ENCODE assay signal across 1 cellular context in the genomic region with DNA sequence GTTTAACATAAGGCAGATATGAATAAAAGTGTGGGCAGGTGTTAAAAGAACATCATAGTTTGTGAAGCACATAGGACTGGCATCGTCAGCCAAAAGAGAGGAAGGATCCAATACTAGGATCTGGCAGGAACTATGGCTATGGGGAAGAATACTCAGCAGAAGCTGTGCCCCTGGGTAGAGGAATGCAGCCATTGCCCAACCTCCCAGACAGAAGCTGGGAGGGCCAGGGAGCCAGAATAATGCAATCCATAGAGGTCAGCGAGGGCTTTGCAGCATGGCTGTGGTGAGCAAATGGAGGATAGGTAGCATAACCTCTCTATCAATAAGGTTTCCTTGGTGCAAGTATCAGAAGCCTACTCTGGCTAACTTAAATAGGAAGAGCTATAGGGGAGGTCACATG.
TF ChIP-seq lines count a peak whose summit lies in the region.

No MANE protein-coding gene starts in this region.

TF ChIP-seq in A549, 52 proteins besides CTCF, POLR2A, EP300 and RAD21:
- TF ChIP-seq JUN (IDR thresholded peaks at IDR 0.05) (no peak), SREBF2 (IDR thresholded peaks at IDR 0.05) (no peak), TFCP2L1 (CRISPR knock-in tag; IDR thresholded peaks at IDR 0.05) (no peak), EHMT2 (IDR thresholded peaks at IDR 0.05; ENCODE audit: low read depth) (no peak), ESRRA (IDR thresholded peaks at IDR 0.05; ENCODE audit: borderline replicate concordance, low read length) (no peak), SMC3 (IDR thresholded peaks at IDR 0.05) (no peak), HOXB13 (CRISPR knock-in tag; IDR thresholded peaks at IDR 0.05; ENCODE audit: low read depth) (no peak), NFE2L2 (conservative IDR thresholded peaks at IDR 0.05; ENCODE audit: low read length) (no peak), KDM5A (IDR thresholded peaks at IDR 0.05) (no peak), JUNB (IDR thresholded peaks at IDR 0.05) (no peak), HOXB5 (CRISPR knock-in tag; IDR thresholded peaks at IDR 0.05) (no peak), E2F6 (IDR thresholded peaks at IDR 0.05; ENCODE audit: borderline replicate concordance, low read depth) (no peak), ATOH8 (CRISPR knock-in tag; IDR thresholded peaks at IDR 0.05; ENCODE audit: low read depth) (no peak), NPAS2 (CRISPR knock-in tag; IDR thresholded peaks at IDR 0.05; ENCODE audit: borderline replicate concordance) (no peak), BHLHE40 (IDR thresholded peaks at IDR 0.05; ENCODE audit: low read depth, low read length) (no peak)
- TF ChIP-seq, protein P1, sequence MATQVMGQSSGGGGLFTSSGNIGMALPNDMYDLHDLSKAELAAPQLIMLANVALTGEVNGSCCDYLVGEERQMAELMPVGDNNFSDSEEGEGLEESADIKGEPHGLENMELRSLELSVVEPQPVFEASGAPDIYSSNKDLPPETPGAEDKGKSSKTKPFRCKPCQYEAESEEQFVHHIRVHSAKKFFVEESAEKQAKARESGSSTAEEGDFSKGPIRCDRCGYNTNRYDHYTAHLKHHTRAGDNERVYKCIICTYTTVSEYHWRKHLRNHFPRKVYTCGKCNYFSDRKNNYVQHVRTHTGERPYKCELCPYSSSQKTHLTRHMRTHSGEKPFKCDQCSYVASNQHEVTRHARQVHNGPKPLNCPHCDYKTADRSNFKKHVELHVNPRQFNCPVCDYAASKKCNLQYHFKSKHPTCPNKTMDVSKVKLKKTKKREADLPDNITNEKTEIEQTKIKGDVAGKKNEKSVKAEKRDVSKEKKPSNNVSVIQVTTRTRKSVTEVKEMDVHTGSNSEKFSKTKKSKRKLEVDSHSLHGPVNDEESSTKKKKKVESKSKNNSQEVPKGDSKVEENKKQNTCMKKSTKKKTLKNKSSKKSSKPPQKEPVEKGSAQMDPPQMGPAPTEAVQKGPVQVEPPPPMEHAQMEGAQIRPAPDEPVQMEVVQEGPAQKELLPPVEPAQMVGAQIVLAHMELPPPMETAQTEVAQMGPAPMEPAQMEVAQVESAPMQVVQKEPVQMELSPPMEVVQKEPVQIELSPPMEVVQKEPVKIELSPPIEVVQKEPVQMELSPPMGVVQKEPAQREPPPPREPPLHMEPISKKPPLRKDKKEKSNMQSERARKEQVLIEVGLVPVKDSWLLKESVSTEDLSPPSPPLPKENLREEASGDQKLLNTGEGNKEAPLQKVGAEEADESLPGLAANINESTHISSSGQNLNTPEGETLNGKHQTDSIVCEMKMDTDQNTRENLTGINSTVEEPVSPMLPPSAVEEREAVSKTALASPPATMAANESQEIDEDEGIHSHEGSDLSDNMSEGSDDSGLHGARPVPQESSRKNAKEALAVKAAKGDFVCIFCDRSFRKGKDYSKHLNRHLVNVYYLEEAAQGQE (IDR thresholded peaks at IDR 0.05) = no peak
- TF ChIP-seq, protein P2, sequence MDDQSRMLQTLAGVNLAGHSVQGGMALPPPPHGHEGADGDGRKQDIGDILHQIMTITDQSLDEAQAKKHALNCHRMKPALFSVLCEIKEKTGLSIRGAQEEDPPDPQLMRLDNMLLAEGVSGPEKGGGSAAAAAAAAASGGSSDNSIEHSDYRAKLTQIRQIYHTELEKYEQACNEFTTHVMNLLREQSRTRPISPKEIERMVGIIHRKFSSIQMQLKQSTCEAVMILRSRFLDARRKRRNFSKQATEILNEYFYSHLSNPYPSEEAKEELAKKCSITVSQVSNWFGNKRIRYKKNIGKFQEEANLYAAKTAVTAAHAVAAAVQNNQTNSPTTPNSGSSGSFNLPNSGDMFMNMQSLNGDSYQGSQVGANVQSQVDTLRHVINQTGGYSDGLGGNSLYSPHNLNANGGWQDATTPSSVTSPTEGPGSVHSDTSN (IDR thresholded peaks at IDR 0.05) = no peak
TF ChIP-seq in A549: peak in this region for 0.
